14 cellular contexts compared by ENCODE assay signal in genomic region chr6:80174931-80175572, GRCh38.
DNase-seq lines count a peak whose midpoint lies in the region; ATAC-seq and TF ChIP-seq lines count a peak whose summit lies in the region.
"Had no signal": no experiment of that assay in that cellular context is flagged by ENCODE, and none has a peak within 500 bp of the region (broad histone marks: within the 10 kb centered on the region; RNA-seq: fewer than 3 reads in every experiment).

No MANE protein-coding gene starts in this region.

- H3K27me3 ChIP-seq in RWPE2 (ENCODE audit: insufficient read depth, poor library complexity, severe bottlenecking) (no peaks in the 10 kb centered on the region), skeletal muscle satellite cell (ENCODE audit: control insufficient read depth, insufficient read depth, low read length) (no peaks in the 10 kb centered on the region)
- H3K27me3 ChIP-seq: suprapubic skin had no signal

- H3K9me3 ChIP-seq in RWPE2 (ENCODE audit: severe bottlenecking) (no peaks in the 10 kb centered on the region), skeletal muscle satellite cell (replicated peaks; ENCODE audit: low read length) (no peaks in the 10 kb centered on the region)
- H3K9me3 ChIP-seq: lower lobe of right lung, suprapubic skin had no signal

- peak overlapping the region; percentile 34 for H3K4me2 ChIP-seq in skeletal muscle satellite cell (ENCODE audit: low read length)

- H3K9ac ChIP-seq in skeletal muscle satellite cell (ENCODE audit: low read depth, low read length): no peak overlapping the region

- H3K4me3 ChIP-seq in RWPE2 (ENCODE audit: severe bottlenecking) (no peak overlapping the region), skeletal muscle satellite cell (ENCODE audit: low read length) (no peak overlapping the region)
- H3K4me3 ChIP-seq: lower lobe of right lung, suprapubic skin had no signal

- DNase-seq in RWPE2 (ENCODE audit: low spot score): no peak
- no peak for DNase-seq in NCI-H1092 treated with DMSO at 0.1 percent for 48 hours (lab: John Stamatoyannopoulos, UW)
- DNase-seq in NCI-H526 treated with DMSO at 0.1 percent for 48 hours (lab: John Stamatoyannopoulos, UW): no peak
- DNase-seq: activated CD4-positive, alpha-beta T cell treated with anti-CD3 and anti-CD28 coated beads for 36 hours; cerebellar nuclear complex; glutamatergic neuron; lower lobe of right lung; SHP77 treated with DMSO at 0.1 percent for 48 hours had no signal

- H3K4me1 ChIP-seq in RWPE2 (ENCODE audit: insufficient read depth, poor library complexity, severe bottlenecking) (peaks cover 9% of the 10 kb centered on the region), skeletal muscle satellite cell (ENCODE audit: control insufficient read depth, insufficient read depth, low read length) (peaks cover 19% of the 10 kb centered on the region)
- H3K4me1 ChIP-seq: lower lobe of right lung, suprapubic skin had no signal

- H3K36me3 ChIP-seq in RWPE2 (ENCODE audit: low read depth): peaks cover 5% of the 10 kb centered on the region; the same call in 1 of the 2 replicates
- no peaks in the 10 kb centered on the region for H3K36me3 ChIP-seq in skeletal muscle satellite cell (ENCODE audit: insufficient read depth, low read length)
- H3K36me3 ChIP-seq: lower lobe of right lung, suprapubic skin had no signal

- H3K27ac ChIP-seq in RWPE2 (ENCODE audit: poor library complexity, severe bottlenecking): no peak overlapping the region
- H3K27ac ChIP-seq: lower lobe of right lung, suprapubic skin had no signal

- ATAC-seq in GM19043 (IDR thresholded peaks at IDR 0.05; ENCODE audit: low read depth, unreplicated experiment): peak; percentile 47
- ATAC-seq in HG03196 (IDR thresholded peaks at IDR 0.05; ENCODE audit: unreplicated experiment): peak; percentile 67
- peak; percentile 40 for ATAC-seq in RWPE2 (ENCODE audit: low read depth)
- ATAC-seq in HG02870 (IDR thresholded peaks at IDR 0.05; ENCODE audit: unreplicated experiment): no peak
- ATAC-seq: activated CD4-positive, alpha-beta T cell treated with anti-CD3 and anti-CD28 coated beads for 36 hours; HCT116; lower lobe of right lung had no signal

- TF ChIP-seq CTCF in RWPE2 (IDR thresholded peaks at IDR 0.05; ENCODE audit: poor library complexity, severe bottlenecking): no peak
